Comparison of ENCODE assay signal across 8 cellular contexts in the genomic region with DNA sequence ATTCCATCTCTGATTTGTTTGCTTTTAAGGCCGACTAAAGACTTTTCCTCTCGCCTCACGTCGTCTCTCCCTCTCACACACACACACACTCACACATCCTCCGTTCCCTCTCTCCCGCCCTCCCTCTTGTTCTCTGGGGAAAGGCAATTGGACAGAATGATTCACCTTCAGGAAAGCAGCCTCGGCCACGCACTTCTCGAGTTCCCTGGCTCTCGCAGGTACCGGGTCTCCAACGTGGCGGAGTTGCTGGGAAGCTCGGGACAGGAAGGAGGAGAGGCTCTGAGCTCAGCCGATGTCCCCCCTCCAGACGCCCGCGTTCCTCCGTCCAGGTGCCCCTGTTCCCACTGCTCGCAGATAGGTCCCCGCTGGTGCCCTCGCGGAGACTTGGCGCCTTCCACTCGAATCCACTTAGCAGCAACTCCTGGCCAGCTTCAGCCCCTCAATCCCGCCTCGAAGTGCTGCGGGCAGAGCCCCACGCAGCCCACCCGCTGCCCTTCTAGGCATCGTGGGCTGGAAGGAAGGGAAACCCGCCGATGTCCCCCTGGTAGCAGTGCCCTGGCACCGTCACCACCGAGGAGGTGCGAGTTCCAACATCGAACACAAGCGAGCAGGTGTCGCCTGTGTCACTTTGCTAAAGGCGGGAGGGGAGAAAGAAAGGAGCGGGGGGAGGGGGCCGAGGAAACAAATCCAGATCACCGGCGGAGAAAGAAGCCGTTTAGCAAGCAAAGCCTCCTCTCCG.
DNase-seq lines count a peak whose midpoint lies in the region; ATAC-seq and TF ChIP-seq lines count a peak whose summit lies in the region.

No MANE protein-coding gene starts in this region.

- H3K36me3 ChIP-seq in WERI-Rb-1: no peaks in the 10 kb centered on the region

- H3K27ac ChIP-seq in WERI-Rb-1: peak overlapping the region; percentile 62

- no peaks in the 10 kb centered on the region for H3K9me3 ChIP-seq in WERI-Rb-1 (ENCODE audit: severe bottlenecking)

- DNase-seq in activated CD8-positive, alpha-beta memory T cell treated with anti-CD3 and anti-CD28 coated beads, Interleukin-2, amount 10 ng/mL, durations not matched to agents 7 days and 5 days: no peak
- no peak for DNase-seq in activated CD8-positive, alpha-beta memory T cell treated with anti-CD3 and anti-CD28 coated beads for 24 hours
- DNase-seq in WERI-Rb-1 (peak; percentile 60), endothelial cell (ENCODE audit: low spot score) (peak; percentile 21), type B pancreatic cell (ENCODE audit: extremely low spot score, unreplicated experiment) (no peak), pons (ENCODE audit: low spot score) (no peak)
- peak in 5 of 10 donors; percentile 1 to 39 (median 11) for DNase-seq in naive thymus-derived CD8-positive, alpha-beta T cell

- H3K9me3 Mint-ChIP-seq in activated CD8-positive, alpha-beta memory T cell treated with anti-CD3 and anti-CD28 coated beads, Interleukin-2, amount 10 ng/mL, durations not matched to agents 7 days and 5 days (ENCODE audit: low read depth): no peaks in the 10 kb centered on the region
- H3K9me3 Mint-ChIP-seq in endothelial cell (ENCODE audit: unreplicated experiment) (no peaks in the 10 kb centered on the region), type B pancreatic cell (no peaks in the 10 kb centered on the region)
- no peaks in the 10 kb centered on the region for H3K9me3 Mint-ChIP-seq in naive thymus-derived CD8-positive, alpha-beta T cell

- peak overlapping the region; percentile 26 for H3K27ac Mint-ChIP-seq in activated CD8-positive, alpha-beta memory T cell treated with anti-CD3 and anti-CD28 coated beads, Interleukin-2, amount 10 ng/mL, durations not matched to agents 7 days and 5 days
- H3K27ac Mint-ChIP-seq in endothelial cell (ENCODE audit: unreplicated experiment) (no peak overlapping the region), type B pancreatic cell (no peak overlapping the region)
- H3K27ac Mint-ChIP-seq in naive thymus-derived CD8-positive, alpha-beta T cell: peak overlapping the region in 3 of 10 donors; percentile 62 to 75 (median 66)

- TF ChIP-seq CTCF in WERI-Rb-1 (IDR thresholded peaks at IDR 0.05; ENCODE audit: low read depth, low read length) (no peak), endothelial cell (IDR thresholded peaks at IDR 0.05; ENCODE audit: unreplicated experiment) (no peak), type B pancreatic cell (conservative IDR thresholded peaks at IDR 0.05) (no peak)

- no peaks in the 10 kb centered on the region for H3K36me3 Mint-ChIP-seq in activated CD8-positive, alpha-beta memory T cell treated with anti-CD3 and anti-CD28 coated beads, Interleukin-2, amount 10 ng/mL, durations not matched to agents 7 days and 5 days
- H3K36me3 Mint-ChIP-seq in endothelial cell (ENCODE audit: low read depth, unreplicated experiment) (no peaks in the 10 kb centered on the region), type B pancreatic cell (no peaks in the 10 kb centered on the region)
- no peaks in the 10 kb centered on the region for H3K36me3 Mint-ChIP-seq in naive thymus-derived CD8-positive, alpha-beta T cell

- CTCF ChIA-PET in activated CD8-positive, alpha-beta memory T cell treated with anti-CD3 and anti-CD28 coated beads, Interleukin-2, amount 10 ng/mL, durations not matched to agents 7 days and 5 days (lab: Charles Lee): interaction anchor here (0.9 to 2.1 kb wide), 2 partner anchors 18 kb away, joined by 3 to 10 read pairs; no protein-coding TSS in a partner anchor

- H3K27me3 Mint-ChIP-seq in activated CD8-positive, alpha-beta memory T cell treated with anti-CD3 and anti-CD28 coated beads, Interleukin-2, amount 10 ng/mL, durations not matched to agents 7 days and 5 days: peaks cover 69% of the 10 kb centered on the region
- H3K27me3 Mint-ChIP-seq in endothelial cell (ENCODE audit: unreplicated experiment): peaks cover 7% of the 10 kb centered on the region
- H3K27me3 Mint-ChIP-seq in naive thymus-derived CD8-positive, alpha-beta T cell: peaks cover 23 to 44% (median 35%) of the 10 kb centered on the region in 5 donors
- H3K27me3 Mint-ChIP-seq in type B pancreatic cell: peaks cover 57% of the 10 kb centered on the region

- ATAC-seq in activated CD8-positive, alpha-beta memory T cell treated with anti-CD3 and anti-CD28 coated beads, Interleukin-2, amount 10 ng/mL, durations not matched to agents 7 days and 5 days: peak; percentile 16
- ATAC-seq in naive thymus-derived CD8-positive, alpha-beta T cell: peak; percentile 53 to 55
- no peak for ATAC-seq in HG02571 (IDR thresholded peaks at IDR 0.05; ENCODE audit: unreplicated experiment)

- peaks cover 24% of the 10 kb centered on the region for H3K4me1 Mint-ChIP-seq in activated CD8-positive, alpha-beta memory T cell treated with anti-CD3 and anti-CD28 coated beads, Interleukin-2, amount 10 ng/mL, durations not matched to agents 7 days and 5 days
- peaks cover 16% of the 10 kb centered on the region for H3K4me1 Mint-ChIP-seq in endothelial cell (ENCODE audit: unreplicated experiment)
- peaks cover 13 to 37% (median 27%) of the 10 kb centered on the region in 4 donors for H3K4me1 Mint-ChIP-seq in naive thymus-derived CD8-positive, alpha-beta T cell
- peaks cover 12% of the 10 kb centered on the region for H3K4me1 Mint-ChIP-seq in type B pancreatic cell (ENCODE audit: unreplicated experiment)

- POLR2A ChIA-PET in naive thymus-derived CD8-positive, alpha-beta T cell (lab: Charles Lee): interaction anchor here (0.5 to 0.9 kb wide), 2 partner anchors 11 kb away, joined by 3 to 4 read pairs; no protein-coding TSS in a partner anchor

- H3K4me3 Mint-ChIP-seq in activated CD8-positive, alpha-beta memory T cell treated with anti-CD3 and anti-CD28 coated beads, Interleukin-2, amount 10 ng/mL, durations not matched to agents 7 days and 5 days: peak overlapping the region; percentile 66
- H3K4me3 Mint-ChIP-seq in endothelial cell (ENCODE audit: unreplicated experiment) (peak overlapping the region; percentile 89), type B pancreatic cell (peak overlapping the region; percentile 91)
- H3K4me3 Mint-ChIP-seq in naive thymus-derived CD8-positive, alpha-beta T cell: peak overlapping the region; percentile 82 to 92 (median 90)

- peaks cover 14% of the 10 kb centered on the region for H3K27me3 ChIP-seq in WERI-Rb-1 (ENCODE audit: insufficient read depth, low read depth, severe bottlenecking)

- H3K4me3 ChIP-seq in WERI-Rb-1 (ENCODE audit: low read depth, low read length): peak overlapping the region; percentile 56

Comparison
In these comparisons a context has a peak if more than half of its experiments do, and no peak if none do; other contexts are left out.
1. DNase-seq: peak in WERI-Rb-1 (single experiment) and endothelial cell (single experiment); none in activated CD8-positive, alpha-beta memory T cell treated with anti-CD3 and anti-CD28 coated beads, Interleukin-2, amount 10 ng/mL, durations not matched to agents 7 days and 5 days (single experiment), activated CD8-positive, alpha-beta memory T cell treated with anti-CD3 and anti-CD28 coated beads for 24 hours (single experiment), type B pancreatic cell (single experiment) and pons (single experiment).
2. Peak in every context shown above with its lines, with median percentiles within 50 percentile points of each other: H3K4me3 Mint-ChIP-seq.